Comparison of ENCODE assay signal across 23 cellular contexts in the genomic region with DNA sequence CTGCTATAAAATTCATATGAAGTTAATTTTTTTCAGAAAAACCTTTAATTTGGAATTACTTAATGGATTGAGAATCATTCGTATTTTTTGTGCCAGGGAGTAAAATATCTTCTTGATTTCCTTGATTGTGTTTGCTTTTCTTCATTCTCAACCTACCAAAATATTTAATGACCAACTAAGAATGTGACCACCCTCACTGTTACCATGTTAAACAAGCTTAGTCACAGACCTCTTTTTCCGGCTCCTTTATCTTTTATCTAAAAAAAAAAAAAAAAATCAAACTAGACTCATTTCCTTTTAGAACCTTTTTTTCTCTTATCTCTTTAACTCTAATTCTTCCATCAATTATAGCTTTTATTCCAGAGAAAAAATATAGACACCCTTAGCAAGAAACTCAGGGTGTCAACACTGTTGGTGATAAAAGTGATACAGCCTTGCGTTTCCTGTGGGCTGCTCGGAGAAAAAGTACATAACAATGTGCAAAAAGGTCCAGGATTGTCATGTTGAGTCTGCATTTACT. TPM values are rescaled to one million over a fixed set of nuclear protein-coding genes. Genes with fewer than 3 reads are reported as not detected.
DNase-seq lines count a peak whose midpoint lies in the region; ATAC-seq, FAIRE-seq and TF ChIP-seq lines count a peak whose summit lies in the region.
"Had no signal": no experiment of that assay in that cellular context is flagged by ENCODE, and none has a peak within 500 bp of the region (broad histone marks: within the 10 kb centered on the region; RNA-seq: fewer than 3 reads in every experiment).

No MANE protein-coding gene starts in this region.

- H3K9me3 ChIP-seq in A549 (no peaks in the 10 kb centered on the region), SJSA1 (replicated peaks) (no peaks in the 10 kb centered on the region), H1 (ENCODE audit: insufficient read depth in 2 of 2, low read depth in 1 of 2, low read length in 1 of 2) (no peaks in the 10 kb centered on the region)

- H4K5ac ChIP-seq in H1 (ENCODE audit: insufficient read length, low read depth, low read length), result no peak overlapping the region

- H3K36me3 Mint-ChIP-seq in natural killer cell, result no peaks in the 10 kb centered on the region
- H3K36me3 Mint-ChIP-seq: IgD-negative memory B cell had no signal

- H3K4me3 Mint-ChIP-seq in natural killer cell, result no peak overlapping the region
- H3K4me3 Mint-ChIP-seq: H9, IgD-negative memory B cell had no signal

- no peak overlapping the region for H2BK15ac ChIP-seq in H1 (ENCODE audit: low read length)

- no peak overlapping the region for H2BK120ac ChIP-seq in H1 (replicated peaks; ENCODE audit: low read depth, low read length)

- no peaks in the 10 kb centered on the region for H3K79me2 ChIP-seq in H1 (ENCODE audit: control insufficient read depth in 1 of 2, insufficient read depth in 2 of 2, low read length in 2 of 2)

- H3K27me3 Mint-ChIP-seq in natural killer cell (ENCODE audit: low read depth in 2 of 2), result peaks cover 0 to 10% of the 10 kb centered on the region in 2 donors
- H3K27me3 Mint-ChIP-seq: IgD-negative memory B cell had no signal

- ATAC-seq in A549 (no peak), natural killer cell (no peak)

- H3K23me2 ChIP-seq in H1 (ENCODE audit: low read depth, low read length), result no peaks in the 10 kb centered on the region

- FAIRE-seq in A549 (lab: Jason Lieb, UNC) (no peak), H1 (lab: Jason Lieb, UNC) (no peak)

- H3K23ac ChIP-seq in H1 (ENCODE audit: insufficient read length), result no peak overlapping the region

- peak overlapping the region; percentile 42; the same call in 1 of the 2 replicates for H2AFZ ChIP-seq in H1 (ENCODE audit: low read length)

- no peak overlapping the region for H2AK5ac ChIP-seq in H1 (ENCODE audit: low read depth, low read length)

- H3K27ac ChIP-seq in A549 (no peak overlapping the region), SJSA1 (peak overlapping the region; percentile 77), H1 (ENCODE audit: low read depth, low read length) (no peak overlapping the region)
- H3K27ac ChIP-seq: C4-2B, HL-60 had no signal

- WGBS in A549 (ENCODE audit: missing lambda C conversion rate), result 57% methylated on average over 4 of the region's 4 CpGs
- 93% methylated on average over 4 of the region's 4 CpGs; no CpG with 5 or more reads in 1 of the 2 experiments for WGBS in H1 (ENCODE audit: extremely low coverage in 1 of 2, insufficient coverage in 1 of 2, insufficient read length in 1 of 2, insufficient replicate concordance in 2 of 2, low coverage in 1 of 2, low lambda C conversion rate in 2 of 2, missing lambda C conversion rate in 1 of 2), 2 experiments

- H3K9me3 Mint-ChIP-seq in natural killer cell, result peaks cover 0 to 2% of the 10 kb centered on the region in 2 donors

- TF ChIP-seq CTCF in A549 (IDR thresholded peaks at IDR 0.05) (no peak), H1 (IDR thresholded peaks at IDR 0.05; ENCODE audit: control extremely low read depth in 1 of 3, insufficient read depth in 1 of 3, low read depth in 1 of 3, low read length in 3 of 3) (no peak), natural killer cell (IDR thresholded peaks at IDR 0.05) (no peak)

- peak overlapping the region; percentile 33; the same call in 1 of the 3 replicates for H3K4me2 ChIP-seq in A549
- no peak overlapping the region for H3K4me2 ChIP-seq in H1 (ENCODE audit: insufficient read depth in 1 of 2, low read depth in 2 of 2, low read length in 2 of 2)

- H3K18ac ChIP-seq in H1 (ENCODE audit: extremely low read depth, low read length), result no peak overlapping the region

- H3K36me3 ChIP-seq in SJSA1 (no peaks in the 10 kb centered on the region), H1 (ENCODE audit: control insufficient read depth in 2 of 4, insufficient read depth in 4 of 4, low read length in 3 of 4) (no peaks in the 10 kb centered on the region)

- H3K27ac Mint-ChIP-seq in natural killer cell, result no peak overlapping the region
- H3K27ac Mint-ChIP-seq: IgD-negative memory B cell had no signal

- no peak overlapping the region for H3K14ac ChIP-seq in H1 (ENCODE audit: insufficient read length)

- H3K9ac ChIP-seq in H1 (replicated peaks in 1 of 4; ENCODE audit: extremely low read depth in 1 of 4, low read depth in 3 of 4, low read length in 3 of 4), result no peak overlapping the region

- no peaks in the 10 kb centered on the region for H4K20me1 ChIP-seq in H1 (replicated peaks in 1 of 2; ENCODE audit: control insufficient read depth in 1 of 2, insufficient read depth in 2 of 2, low read length in 2 of 2)

- POLR2A ChIA-PET in A549 (lab: Yijun Ruan, JAX) (no interaction called here), H1 (lab: Charles Lee; ENCODE audit: partially characterized antibody) (no interaction called here)

- no peaks in the 10 kb centered on the region for H3K4me1 Mint-ChIP-seq in natural killer cell
- H3K4me1 Mint-ChIP-seq: IgD-negative memory B cell had no signal

- H3K4ac ChIP-seq in H1 (replicated peaks; ENCODE audit: insufficient read length, low read depth, low read length), result no peak overlapping the region

- H4K8ac ChIP-seq in H1 (ENCODE audit: extremely low read depth, insufficient read depth, low read length), result no peak overlapping the region

- TF ChIP-seq POLR2A in A549 (IDR thresholded peaks at IDR 0.05; ENCODE audit: low read length) (no peak), H1 (IDR thresholded peaks at IDR 0.05; ENCODE audit: control extremely low read depth in 1 of 2, low read depth in 2 of 2, low read length in 2 of 2) (no peak)

- H3K79me1 ChIP-seq in H1 (ENCODE audit: low read depth, low read length), result no peaks in the 10 kb centered on the region

- H3K27me3 ChIP-seq in SJSA1 (replicated peaks), result no peaks in the 10 kb centered on the region
- no peaks in the 10 kb centered on the region for H3K27me3 ChIP-seq in H1 (replicated peaks in 1 of 4; ENCODE audit: control insufficient read depth in 3 of 4, extremely low read depth in 1 of 4, insufficient read depth in 3 of 4, low read length in 3 of 4)

- DNase-seq in A549 (ENCODE audit: low read depth in 1 of 2, low spot score in 1 of 2) (no peak), EL (peak; percentile 13), SJSA1 (ENCODE audit: low read depth in 1 of 2, low spot score in 2 of 2) (peak in 1 of 2 experiments; percentile 67), H1 (ENCODE audit: low read depth in 1 of 2, low spot score in 2 of 2) (no peak), dedifferentiated amniotic fluid mesenchymal stem cell (ENCODE audit: extremely low spot score) (no peak), SW 1271 (lab: John Stamatoyannopoulos, UW) (no peak), natural killer cell (no peak)
- DNase-seq in activated CD8-positive, alpha-beta memory T cell treated with anti-CD3 and anti-CD28 coated beads, Interleukin-2, amount 50 U/mL, for 48 hours, result no peak
- DNase-seq: DMS79 treated with DMSO at 0.1 percent for 48 hours, GDM1, H9, Kasumi-1, NCI-H1105 treated with DMSO at 0.1 percent for 48 hours, NCI-H1694 treated with DMSO at 0.1 percent for 48 hours, NCI-H524, NCI-H82, OCI-M1, RPMI8226, SIG-M5 had no signal

- H3K56ac ChIP-seq in H1 (replicated peaks; ENCODE audit: insufficient read length, low read depth, low read length), result no peak overlapping the region

- TF ChIP-seq EP300 in A549 (IDR thresholded peaks at IDR 0.05), result no peak
- TF ChIP-seq EP300 in H1 (IDR thresholded peaks at IDR 0.05; ENCODE audit: borderline replicate concordance in 1 of 2, low read depth in 2 of 2, low read length in 2 of 2), result no peak

- CTCF ChIA-PET in A549 (lab: Yijun Ruan, JAX) (no interaction called here), H1 (lab: Charles Lee; ENCODE audit: partially characterized antibody) (interaction anchor here (0.7 kb wide), 1 partner anchor 600 kb away, joined by 3 read pairs; no protein-coding TSS in a partner anchor)

- H2BK5ac ChIP-seq in H1 (ENCODE audit: low read depth, low read length), result no peak overlapping the region

- no peak overlapping the region for H4K91ac ChIP-seq in H1 (replicated peaks; ENCODE audit: insufficient read length, low read length)

- no peak overlapping the region; the same call in 1 of the 2 replicates for H2BK12ac ChIP-seq in H1 (ENCODE audit: low read depth, low read length)

- intact Hi-C loops in natural killer cell (cut with micrococcal nuclease), result no loop called here

- H3K4me1 ChIP-seq in A549 (peaks cover 7% of the 10 kb centered on the region; the same call in 1 of the 3 replicates), SJSA1 (replicated peaks) (peaks cover 31% of the 10 kb centered on the region), H1 (replicated peaks in 1 of 4; ENCODE audit: control insufficient read depth in 3 of 4, insufficient read depth in 4 of 4, low read length in 3 of 4) (peaks cover 0 to 2% (median 0%) of the 10 kb centered on the region in 4 experiments; a peak in 1 of 7 replicates)

- no peak overlapping the region for H2BK20ac ChIP-seq in H1 (ENCODE audit: low read length)

- H3K4me3 ChIP-seq in A549, result no peak overlapping the region
- H3K4me3 ChIP-seq in SJSA1, result no peak overlapping the region
- H3K4me3 ChIP-seq in H1 (ENCODE audit: extremely low read depth in 1 of 4, insufficient read depth in 2 of 4, low read depth in 3 of 4, low read length in 4 of 4), result no peak overlapping the region

- TF ChIP-seq RAD21 in A549 (conservative IDR thresholded peaks at IDR 0.05 in 1 of 2, IDR thresholded peaks at IDR 0.05 in 1 of 2) (no peak), H1 (IDR thresholded peaks at IDR 0.05 in 1 of 2, conservative IDR thresholded peaks at IDR 0.05 in 1 of 2; ENCODE audit: low read depth in 2 of 2, low read length in 2 of 2) (no peak)

TF ChIP-seq in H1, 55 proteins besides CTCF, POLR2A, EP300 and RAD21 (continues in another document):
- TF ChIP-seq CREB1 (IDR thresholded peaks at IDR 0.05) (no peak), KDM4A (IDR thresholded peaks at IDR 0.05; ENCODE audit: low read depth, low read length, severe bottlenecking) (no peak), YY1 (IDR thresholded peaks at IDR 0.05; ENCODE audit: low read depth, low read length) (no peak)

RNA-seq across cellular contexts. Expression of gene HPGDS, which starts 20.6 kb away (rescaled TPM):
- polyA plus RNA-seq in A549 (2011; rRNA removed), result not detected in 2 replicates
- not detected in 2 replicates for polyA plus RNA-seq in A549 (2012; cell fraction: cytosol; rRNA removed)
- polyA plus RNA-seq in A549 (2012; cell fraction: nucleus; rRNA removed), result not detected in 2 replicates
- polyA plus RNA-seq in A549 (2017; fragmentation: RNase III; extraction: RNeasy Plus Mini Kit Qiagen cat#74134 plus additional on column Dnase treatment), result not detected in 3 replicates
- polyA minus RNA-seq in A549 (2011; rRNA and poly(A)+ RNA removed), result not detected in 2 replicates
- not detected in 2 replicates for total RNA-seq in SJSA1 (2014; rRNA removed; shearing (Covaris generic))
- not detected in 2 replicates for total RNA-seq in H1 (2021; fragmentation: NEBNext Ultra II Directional; extraction: Animal tissue kit (Norgen Biotek cat#: 25700))
- not detected in 2 replicates for polyA plus RNA-seq in H1 (2011; rRNA removed)
- polyA plus RNA-seq in H1 (2011; cell fraction: cytosol; rRNA removed), result not detected
- polyA plus RNA-seq in H1 (2011; cell fraction: nucleus; rRNA removed), result not detected
- polyA plus RNA-seq in H1 (2012, experiment 1 of 2), result not detected in 4 replicates
- not detected for polyA plus RNA-seq in H1 (2012, experiment 2 of 2)
- not detected for polyA plus RNA-seq in H1 (2013, experiment 1 of 2)
- not detected for polyA plus RNA-seq in H1 (2013, experiment 2 of 2)
- polyA minus RNA-seq in H1 (2011; rRNA and poly(A)+ RNA removed), result not detected in 2 replicates
- polyA minus RNA-seq in H1 (2011; cell fraction: cytosol; rRNA and poly(A)+ RNA removed), result not detected
- polyA minus RNA-seq in H1 (2011; cell fraction: nucleus; rRNA and poly(A)+ RNA removed), result not detected
- 1 to 10 TPM in 1 of 3 donors, under 1 TPM in 1, not detected in 1; 0.36 to 4.3 TPM for total RNA-seq in natural killer cell
- total RNA-seq: A673, H9 had no signal
- polyA plus RNA-seq: IgD-negative memory B cell had no signal
